12 cellular contexts compared by ENCODE assay signal in genomic region chr7:100701089-100701488, GRCh38. TPM values are rescaled to one million over a fixed set of nuclear protein-coding genes. Genes with fewer than 3 reads are reported as not detected.
A peak's percentile ranks its signal among the peaks of the same experiment; 100 is the strongest.
DNase-seq lines count a peak whose midpoint lies in the region; ATAC-seq and TF ChIP-seq lines count a peak whose summit lies in the region.
"Not testable (repeated sequence)": the region's sequence is repeated elsewhere in the genome, so short reads cannot be mapped to it uniquely, and the experiment has no call there.
"Had no signal": no experiment of that assay in that cellular context is flagged by ENCODE, and none has a peak within 500 bp of the region (broad histone marks: within the 10 kb centered on the region; RNA-seq: fewer than 3 reads in every experiment).

No MANE protein-coding gene starts in this region.

- H3K23me2 ChIP-seq in H9 (ENCODE audit: insufficient read length, low read depth, low read length, poor library complexity, severe bottlenecking), result not testable (repeated sequence)

- not testable (repeated sequence) for H3K14ac ChIP-seq in H9 (ENCODE audit: insufficient read depth, low read length)

- not testable (repeated sequence) for H3K4ac ChIP-seq in H9 (ENCODE audit: low read depth, low read length)

- not testable (repeated sequence) for H3K79me1 ChIP-seq in H9 (ENCODE audit: insufficient read depth, low read depth, low read length, poor library complexity, severe bottlenecking)

- POLR2A ChIA-PET in WTC11 (lab: Charles Lee), result not testable (repeated sequence)

- not testable (repeated sequence) for H2BK12ac ChIP-seq in H9 (ENCODE audit: insufficient read length, low read depth, low read length)

- H3K4me1 ChIP-seq in BLaER1 treated with 17β-estradiol and CSF1 and Interleukin-3, amounts not matched to agents 10 nM and 100 nM, result peaks cover 0 to 25% (median 15%) of the 10 kb centered on the region in 10 experiments; a peak in 18 of 20 replicates
- not testable (repeated sequence) for H3K4me1 ChIP-seq in H9 (ENCODE audit: insufficient read depth, low read length)

- not testable (repeated sequence) for H3K4me1 Mint-ChIP-seq in H9; neural crest cell; stimulated activated memory B cell treated with anti-CD40 and anti-IgM and Interleukin-4, amounts not matched to agents 10 μg/mL and 1 μg/mL and 100 μg/mL, for 72 hours
- H3K4me1 Mint-ChIP-seq in WTC11, result peaks cover 11% of the 10 kb centered on the region

- CTCF ChIA-PET in WTC11 (lab: Charles Lee), result interaction anchor here (1.3 to 6.3 kb wide), 2 partner anchors 8 to 24 kb away, joined by 7 to 108 read pairs; partner anchors contain the start of gene GIGYF1

- H3K27ac ChIP-seq in BLaER1 treated with 17β-estradiol and CSF1 and Interleukin-3, amounts not matched to agents 10 nM and 100 nM; H9 (ENCODE audit: insufficient read length, low read depth, low read length): not testable (repeated sequence)

- H2AFZ ChIP-seq in H9 (ENCODE audit: low read length), result not testable (repeated sequence)

- not testable (repeated sequence) for H2BK15ac ChIP-seq in H9 (ENCODE audit: low read depth, low read length)

- not testable (repeated sequence) for H2AK5ac ChIP-seq in H9 (ENCODE audit: insufficient read length, low read length)

- H2BK5ac ChIP-seq in H9 (ENCODE audit: insufficient read length, low read length), result not testable (repeated sequence)

- H3K4me2 ChIP-seq in BLaER1 treated with 17β-estradiol and CSF1 and Interleukin-3, amounts not matched to agents 10 nM and 100 nM, result peak overlapping the region in 10 of 11 experiments; percentile 14 to 66 (median 46); a peak in 16 of 22 replicates
- not testable (repeated sequence) for H3K4me2 ChIP-seq in H9 (ENCODE audit: insufficient read depth, insufficient read length, low read length)

- not testable (repeated sequence) for H3K79me2 ChIP-seq in H9 (ENCODE audit: insufficient read depth, low read length)

- H2BK120ac ChIP-seq in H9 (ENCODE audit: low read depth, low read length, poor library complexity, severe bottlenecking), result not testable (repeated sequence)

- H4K5ac ChIP-seq in H9 (ENCODE audit: insufficient read length, low read depth, low read length), result not testable (repeated sequence)

- H3K56ac ChIP-seq in H9 (ENCODE audit: insufficient read length, low read depth, low read length), result not testable (repeated sequence)

- H3K9me3 Mint-ChIP-seq in H9; WTC11; neural crest cell; stimulated activated memory B cell treated with anti-CD40 and anti-IgM and Interleukin-4, amounts not matched to agents 10 μg/mL and 1 μg/mL and 100 μg/mL, for 72 hours: not testable (repeated sequence)

- H3K18ac ChIP-seq in H9 (ENCODE audit: insufficient read length, low read depth, low read length), result not testable (repeated sequence)

- not testable (repeated sequence) for H2BK20ac ChIP-seq in H9 (ENCODE audit: low read depth, low read length, poor library complexity, severe bottlenecking)

- DNase-seq in H9; WTC11 (ENCODE audit: low spot score); neural crest cell (ENCODE audit: low read depth, low spot score): not testable (repeated sequence)

- H3K27me3 ChIP-seq in BLaER1 treated with 17β-estradiol and CSF1 and Interleukin-3, amounts not matched to agents 10 nM and 100 nM; H9 (ENCODE audit: insufficient read depth, low read length): not testable (repeated sequence)

- H4K91ac ChIP-seq in H9 (ENCODE audit: insufficient read length, low read depth, low read length), result not testable (repeated sequence)

- not testable (repeated sequence) for H3K4me3 ChIP-seq in BLaER1 treated with 17β-estradiol and CSF1 and Interleukin-3, amounts not matched to agents 10 nM and 100 nM

- H3K27me3 Mint-ChIP-seq in H9 (ENCODE audit: low read depth); WTC11 (ENCODE audit: low read depth); stimulated activated memory B cell treated with anti-CD40 and anti-IgM and Interleukin-4, amounts not matched to agents 10 μg/mL and 1 μg/mL and 100 μg/mL, for 72 hours: not testable (repeated sequence)
- peaks cover 36% of the 10 kb centered on the region for H3K27me3 Mint-ChIP-seq in neural crest cell (ENCODE audit: low read depth)

- not testable (repeated sequence) for H3K9me3 ChIP-seq in BLaER1 treated with 17β-estradiol and CSF1 and Interleukin-3, amounts not matched to agents 10 nM and 100 nM (replicated peaks in 1 of 11); H9 (ENCODE audit: control insufficient read depth, low read depth, low read length)

- no CpG with 5 or more reads among the region's 3 CpGs for WGBS in H9 (ENCODE audit: extremely low coverage, insufficient read length, low lambda C conversion rate)

- H3T11ph ChIP-seq in H9 (ENCODE audit: low read length), result not testable (repeated sequence)

- H3K9ac ChIP-seq in BLaER1 treated with 17β-estradiol and CSF1 and Interleukin-3, amounts not matched to agents 10 nM and 100 nM, result peak overlapping the region in 2 of 11 experiments; percentile 39 to 44; a peak in 3 of 22 replicates
- H3K9ac ChIP-seq in H9 (ENCODE audit: extremely low read depth, insufficient read length, low read length), result not testable (repeated sequence)

- H3K4me3 Mint-ChIP-seq in H9; WTC11; neural crest cell; stimulated activated memory B cell treated with anti-CD40 and anti-IgM and Interleukin-4, amounts not matched to agents 10 μg/mL and 1 μg/mL and 100 μg/mL, for 72 hours: not testable (repeated sequence)

- not testable (repeated sequence) for H4K20me1 ChIP-seq in BLaER1 treated with 17β-estradiol and CSF1 and Interleukin-3, amounts not matched to agents 10 nM and 100 nM; H9 (ENCODE audit: control insufficient read depth, insufficient read depth, insufficient read length)

- peak overlapping the region in 2 of 3 experiments; percentile 10 to 54; a peak in 3 of 7 replicates for H3K27ac Mint-ChIP-seq in H9
- peak overlapping the region; percentile 62; the same call in 1 of the 2 replicates for H3K27ac Mint-ChIP-seq in WTC11
- peak overlapping the region; percentile 87 for H3K27ac Mint-ChIP-seq in neural crest cell (ENCODE audit: unreplicated experiment)
- peak overlapping the region; percentile 35 for H3K27ac Mint-ChIP-seq in stimulated activated memory B cell treated with anti-CD40 and anti-IgM and Interleukin-4, amounts not matched to agents 10 μg/mL and 1 μg/mL and 100 μg/mL, for 72 hours

- not testable (repeated sequence) for H3K36me3 Mint-ChIP-seq in H9 (ENCODE audit: insufficient read depth in 1 of 3, low read depth in 3 of 3); WTC11; neural crest cell (ENCODE audit: low read depth); stimulated activated memory B cell treated with anti-CD40 and anti-IgM and Interleukin-4, amounts not matched to agents 10 μg/mL and 1 μg/mL and 100 μg/mL, for 72 hours

- ATAC-seq in WTC11; stimulated activated memory B cell treated with anti-CD40 and anti-IgM and Interleukin-4, amounts not matched to agents 10 μg/mL and 1 μg/mL and 100 μg/mL, for 72 hours: not testable (repeated sequence)

- not testable (repeated sequence) for H4K8ac ChIP-seq in H9 (replicated peaks; ENCODE audit: insufficient read length, low read depth, low read length)

- not testable (repeated sequence) for TF ChIP-seq CTCF in H9 (conservative IDR thresholded peaks at IDR 0.05); WTC11 (IDR thresholded peaks at IDR 0.05); neural crest cell (conservative IDR thresholded peaks at IDR 0.05)

- H3K36me3 ChIP-seq in BLaER1 treated with 17β-estradiol and CSF1 and Interleukin-3, amounts not matched to agents 10 nM and 100 nM, result not testable (repeated sequence)

- not testable (repeated sequence) for H3K23ac ChIP-seq in H9 (ENCODE audit: insufficient read length, low read depth, low read length)

RNA-seq across cellular contexts. Expression of gene POP7, which starts 4.8 kb away (rescaled TPM):
- total RNA-seq in H9 (2021) (96.7 and 96.9 TPM in 2 replicates), WTC11 (2021) (71.9 to 79.2 TPM (median 78.1 TPM) in 3 replicates), neural crest cell (64.1 and 67.9 TPM in 2 replicates)

RNA-seq across cellular contexts. Expression of gene GIGYF1, which starts 7.0 kb away (rescaled TPM):
- total RNA-seq in H9 (2021) (101 and 104 TPM in 2 replicates), WTC11 (2021) (116 to 130 TPM (median 123 TPM) in 3 replicates), neural crest cell (71.8 and 82.9 TPM in 2 replicates)

RNA-seq across cellular contexts. Expression of gene EPO, which starts 19.2 kb away (rescaled TPM):
- total RNA-seq in H9 (2021) (0.33 and 0.44 TPM in 2 replicates), WTC11 (2021) (0.63 to 0.76 TPM (median 0.66 TPM) in 3 replicates), neural crest cell (0.23 and 0.30 TPM in 2 replicates)
- total RNA-seq: CD4-positive, alpha-beta memory T cell; CD4-positive, CD25-positive, alpha-beta regulatory T cell; Daoy; G401; GM12878 had no signal

RNA-seq across cellular contexts. Expression of gene GNB2, which starts 27.5 kb away (rescaled TPM):
- total RNA-seq in H9 (2021), result 171 and 174 TPM in 2 replicates
- 182 to 194 TPM (median 184 TPM) in 3 replicates for total RNA-seq in WTC11 (2021)
- total RNA-seq in neural crest cell, result 215 and 229 TPM in 2 replicates

RNA-seq across cellular contexts. Expression of gene ZAN, which starts 32.3 kb away (rescaled TPM):
- total RNA-seq in H9 (2021) (not detected in 2 replicates), WTC11 (2021) (0.02 to 0.07 TPM (median 0.02 TPM) in 3 replicates), neural crest cell (not detected in 2 replicates)
- total RNA-seq: A673; CD4-positive, alpha-beta memory T cell; CD4-positive, CD25-positive, alpha-beta regulatory T cell; CD8-positive, alpha-beta memory T cell; Daoy; G401; GM12878 had no signal

Comparison
In these comparisons a context has a peak if more than half of its experiments do, and no peak if none do; other contexts are left out.
1. H3K27ac Mint-ChIP-seq: peak in every context shown above with its lines; median percentile 87 in neural crest cell; 62 in WTC11; 35 in stimulated activated memory B cell treated with anti-CD40 and anti-IgM and Interleukin-4, amounts not matched to agents 10 μg/mL and 1 μg/mL and 100 μg/mL, for 72 hours; 32 in H9.